Comparison of ENCODE assay signal across 9 cellular contexts in the genomic region with DNA sequence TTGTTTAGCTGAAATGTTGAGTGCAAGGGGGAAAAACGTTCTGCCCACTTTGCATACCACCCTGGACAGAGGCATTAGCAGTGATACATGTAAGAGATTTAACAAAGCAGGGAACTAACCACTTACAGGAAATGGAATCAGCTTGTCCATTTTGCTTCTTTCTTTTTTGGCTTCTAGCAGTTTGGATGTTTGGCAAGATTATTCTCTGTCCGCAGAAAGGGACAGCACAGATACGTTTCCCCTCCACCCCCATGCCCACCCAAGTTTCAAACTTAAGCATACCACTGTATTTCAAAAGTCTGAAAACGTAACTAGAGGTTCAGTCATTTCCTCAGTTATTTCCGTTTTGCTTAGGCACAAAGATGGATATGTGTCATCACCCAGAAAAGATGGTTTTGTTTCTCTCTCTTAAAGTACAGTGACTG.
DNase-seq lines count a peak whose midpoint lies in the region; ATAC-seq, FAIRE-seq and TF ChIP-seq lines count a peak whose summit lies in the region.
"Had no signal": no experiment of that assay in that cellular context is flagged by ENCODE, and none has a peak within 500 bp of the region (broad histone marks: within the 10 kb centered on the region; RNA-seq: fewer than 3 reads in every experiment).

No MANE protein-coding gene starts in this region.

- FAIRE-seq in H54 (lab: Jason Lieb, UNC): no peak
- FAIRE-seq: bronchial epithelial cell had no signal

- no peak overlapping the region for H3K4me3 ChIP-seq in fibroblast of pulmonary artery (replicated peaks; ENCODE audit: low read depth, low read length)

- DNase-seq in Kasumi-1 (lab: John Stamatoyannopoulos, UW) (peak; percentile 29 to 51), fibroblast of pulmonary artery (ENCODE audit: low read depth) (peak; percentile 82), SW 1271 (lab: John Stamatoyannopoulos, UW) (no peak), left colon (no peak), NCI-H1048 (lab: John Stamatoyannopoulos, UW) (no peak), H54 (ENCODE audit: insufficient read length, low spot score) (no peak)

- peak; percentile 32 for ATAC-seq in GM18520 (IDR thresholded peaks at IDR 0.05; ENCODE audit: unreplicated experiment)
- ATAC-seq in GM21786 (IDR thresholded peaks at IDR 0.05; ENCODE audit: unreplicated experiment): peak; percentile 56
- no peak for ATAC-seq in left colon

- intact Hi-C loops in left colon (cut with DNase I, micrococcal nuclease): no loop called here

- TF ChIP-seq CTCF in fibroblast of pulmonary artery (IDR thresholded peaks at IDR 0.05; ENCODE audit: low read length, missing control alignments): no peak

- TF ChIP-seq POLR2A in H54 (IDR thresholded peaks at IDR 0.05; ENCODE audit: low read depth, low read length): no peak

Comparison
In these comparisons a context has a peak if more than half of its experiments do, and no peak if none do; other contexts are left out.
1. DNase-seq: peak in Kasumi-1 (2 of 2) and fibroblast of pulmonary artery (single experiment); none in SW 1271 (0 of 2), left colon (0 of 2), NCI-H1048 (single experiment) and H54 (single experiment).